Comparison of ENCODE assay signal across 8 cellular contexts in genomic region chr2:30026091-30027055, GRCh38.
DNase-seq lines count a peak whose midpoint lies in the region; ATAC-seq, FAIRE-seq and TF ChIP-seq lines count a peak whose summit lies in the region.

No MANE protein-coding gene starts in this region.

- peak; percentile 46 to 56 (median 56); a peak in 4 of 6 replicates for TF ChIP-seq CTCF in GM12878 (IDR thresholded peaks at IDR 0.05 in 2 of 3, conservative IDR thresholded peaks at IDR 0.05 in 1 of 3; ENCODE audit: control insufficient read depth in 2 of 3, extremely low read depth in 1 of 3, insufficient read depth in 1 of 3, low read depth in 3 of 3, low read length in 3 of 3)
- peak in 2 of 3 experiments; percentile 57 to 62 for TF ChIP-seq CTCF in testis (IDR thresholded peaks at IDR 0.05)

- DNase-seq in NCI-H2196 (lab: John Stamatoyannopoulos, UW; ENCODE audit: unreplicated experiment) (peak; percentile 12), NCI-H2196 treated with DMSO at 0.1 percent for 48 hours (lab: John Stamatoyannopoulos, UW; ENCODE audit: unreplicated experiment) (no peak), M059J (ENCODE audit: low read depth) (peak; percentile 95), GM12878 (ENCODE audit: low read depth, low spot score) (no peak), inferior parietal cortex (ENCODE audit: extremely low spot score) (peak; percentile 51), testis (peak; percentile 74), T-helper 9 cell (no peak)

- H3K4me2 ChIP-seq in GM12878 (ENCODE audit: control insufficient read depth, insufficient read depth): no peak overlapping the region

- no peak for TF ChIP-seq EP300 in GM12878 (IDR thresholded peaks at IDR 0.05; ENCODE audit: borderline replicate concordance in 1 of 2, control insufficient read depth in 1 of 2, low read depth in 2 of 2, low read length in 2 of 2)

- FAIRE-seq in GM12878 (lab: Jason Lieb, UNC): no peak

- H3K27ac ChIP-seq in GM12878 (ENCODE audit: control insufficient read depth, insufficient read depth): no peak overlapping the region
- H3K27ac ChIP-seq in testis: no peak overlapping the region

- H3K9me3 ChIP-seq in GM12878 (replicated peaks; ENCODE audit: control insufficient read depth, insufficient read depth, low read length) (no peaks in the 10 kb centered on the region), testis (no peaks in the 10 kb centered on the region)

- no peak overlapping the region for H3K4me3 ChIP-seq in GM12878
- peak overlapping the region; percentile 23 to 34 for H3K4me3 ChIP-seq in testis

- no TSS peak for BruUV-seq in GM12878 (replicated peaks; lab: Mats Ljungman, UMichigan)

- TF ChIP-seq POLR2A in GM12878 (IDR thresholded peaks at IDR 0.05; ENCODE audit: low read depth, low read length) (no peak), testis (IDR thresholded peaks at IDR 0.05) (no peak)

- no peak overlapping the region for H2AFZ ChIP-seq in GM12878 (ENCODE audit: control insufficient read depth, low read depth, low read length)

- SMC1A ChIA-PET in GM12878 (lab: Charles Lee; ENCODE audit: uncharacterized antibody, unreplicated experiment): interaction anchor here (0.6 to 1.5 kb wide), 3 partner anchors 102 to 103 kb away, joined by 3 to 4 read pairs (median 3); no protein-coding TSS in a partner anchor

- 34% methylated on average over 23 of the region's 23 CpGs for WGBS in GM12878 (ENCODE audit: insufficient coverage, insufficient replicate concordance, low lambda C conversion rate, missing lambda C conversion rate)
- WGBS in testis, 2 donors: 38 to 41% methylated on average over 13 to 23 of the region's 23 CpGs

- POLR2A ChIA-PET in GM12878 (lab: Charles Lee): no interaction called here

- CTCF ChIA-PET in GM12878 (lab: Yijun Ruan, JAX): interaction anchor here (0.7 to 1.7 kb wide), 3 partner anchors 103 to 718 kb away, joined by 3 to 7 read pairs (median 4); no protein-coding TSS in a partner anchor

- ATAC-seq in GM12878 (peak; percentile 70), GM18519 (IDR thresholded peaks at IDR 0.05; ENCODE audit: low FRiP score, unreplicated experiment) (no peak)

- H3K9ac ChIP-seq in GM12878 (ENCODE audit: control insufficient read depth, insufficient read depth, low read length): no peak overlapping the region

- in situ Hi-C loops in GM12878 (cut with MboI): no loop called here

- no peaks in the 10 kb centered on the region for H4K20me1 ChIP-seq in GM12878 (ENCODE audit: control insufficient read depth, insufficient read depth)

- peak; percentile 53 for TF ChIP-seq RAD21 in GM12878 (IDR thresholded peaks at IDR 0.05; ENCODE audit: insufficient read depth, low read depth, low read length)

- H3K27me3 ChIP-seq in GM12878 (replicated peaks in 1 of 2; ENCODE audit: control insufficient read depth in 2 of 2, insufficient read depth in 2 of 2, low read length in 1 of 2): no peaks in the 10 kb centered on the region
- no peaks in the 10 kb centered on the region for H3K27me3 ChIP-seq in testis

- intact Hi-C loops in GM12878 (cut with micrococcal nuclease; ENCODE audit: unreplicated experiment): loop anchor here (1.0 kb wide), 1 partner anchor 103 kb away; no protein-coding TSS in a partner anchor
- intact Hi-C loops in testis (cut with DNase I; ENCODE audit: low total_unique reads): loop anchor here (10.0 kb wide), 1 partner anchor 102 kb away; the partner anchor contains the start of gene ALK

- no peaks in the 10 kb centered on the region for H3K79me2 ChIP-seq in GM12878 (ENCODE audit: control insufficient read depth, insufficient read depth, low read length)

- H3K4me1 ChIP-seq in GM12878 (ENCODE audit: control insufficient read depth, insufficient read depth, low read length): peaks cover 10% of the 10 kb centered on the region
- no peaks in the 10 kb centered on the region for H3K4me1 ChIP-seq in testis

- RAD21 ChIA-PET in GM12878 (lab: Charles Lee; ENCODE audit: unreplicated experiment): interaction anchor here (1.0 kb wide), 1 partner anchor 103 kb away, joined by 6 read pairs; no protein-coding TSS in a partner anchor

- no peaks in the 10 kb centered on the region for H3K36me3 ChIP-seq in GM12878 (ENCODE audit: control insufficient read depth in 2 of 2, insufficient read depth in 2 of 2, low read length in 1 of 2)
- H3K36me3 ChIP-seq in testis (ENCODE audit: low read depth, missing control alignments): no peaks in the 10 kb centered on the region

TF ChIP-seq in GM12878, 131 proteins besides CTCF, POLR2A, EP300 and RAD21:
- TF ChIP-seq YBX1 (IDR thresholded peaks at IDR 0.05) (no peak), MLLT1 (IDR thresholded peaks at IDR 0.05) (no peak), KLF5 (IDR thresholded peaks at IDR 0.05; ENCODE audit: partially characterized antibody) (no peak), SMARCA5 (IDR thresholded peaks at IDR 0.05) (no peak), RUNX3 (IDR thresholded peaks at IDR 0.05; ENCODE audit: low read length) (peak; percentile 13; the same call in 1 of the 2 replicates), MXI1 (IDR thresholded peaks at IDR 0.05; ENCODE audit: low read depth, low read length) (no peak), SMC3 (IDR thresholded peaks at IDR 0.05; ENCODE audit: borderline replicate concordance, low read length) (peak; percentile 66; the same call in 1 of the 2 replicates), MYB (IDR thresholded peaks at IDR 0.05; ENCODE audit: borderline replicate concordance, low read depth, low read length) (no peak), KAT2A (conservative IDR thresholded peaks at IDR 0.05; ENCODE audit: control insufficient read depth, low read depth, low read length) (no peak), HDAC2 (IDR thresholded peaks at IDR 0.05) (no peak), RB1 (IDR thresholded peaks at IDR 0.05; ENCODE audit: borderline replicate concordance) (no peak)

Comparison
In these comparisons a context has a peak if more than half of its experiments do, and no peak if none do; other contexts are left out.
1. DNase-seq: peak in NCI-H2196 (single experiment), M059J (single experiment), inferior parietal cortex (single experiment) and testis (single experiment); none in NCI-H2196 treated with DMSO at 0.1 percent for 48 hours (single experiment), GM12878 (single experiment) and T-helper 9 cell (single experiment).